1 cellular context compared by ENCODE assay signal in the genomic region with DNA sequence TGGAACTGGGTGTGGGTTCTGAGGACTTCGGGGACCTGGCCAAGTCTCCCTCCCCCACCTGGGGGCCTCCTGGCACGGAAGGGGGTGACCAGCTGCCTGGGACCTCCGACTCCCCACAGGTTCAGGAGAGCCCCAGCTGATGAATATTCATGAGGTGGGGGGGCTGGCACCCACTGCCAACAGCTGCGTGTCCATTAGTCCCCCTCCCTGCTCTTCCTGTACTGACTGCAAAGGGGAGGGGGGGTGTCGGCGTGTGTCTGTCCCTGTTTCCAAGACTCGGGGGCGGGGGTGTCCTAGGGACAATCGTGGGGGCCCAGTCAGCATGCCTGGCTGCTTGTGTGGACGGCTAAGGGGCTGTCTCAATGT.
TF ChIP-seq lines count a peak whose summit lies in the region.

No MANE protein-coding gene starts in this region.

TF ChIP-seq in GM23338, 12 proteins besides CTCF, POLR2A, EP300 and RAD21:
- TF ChIP-seq, protein P1, sequence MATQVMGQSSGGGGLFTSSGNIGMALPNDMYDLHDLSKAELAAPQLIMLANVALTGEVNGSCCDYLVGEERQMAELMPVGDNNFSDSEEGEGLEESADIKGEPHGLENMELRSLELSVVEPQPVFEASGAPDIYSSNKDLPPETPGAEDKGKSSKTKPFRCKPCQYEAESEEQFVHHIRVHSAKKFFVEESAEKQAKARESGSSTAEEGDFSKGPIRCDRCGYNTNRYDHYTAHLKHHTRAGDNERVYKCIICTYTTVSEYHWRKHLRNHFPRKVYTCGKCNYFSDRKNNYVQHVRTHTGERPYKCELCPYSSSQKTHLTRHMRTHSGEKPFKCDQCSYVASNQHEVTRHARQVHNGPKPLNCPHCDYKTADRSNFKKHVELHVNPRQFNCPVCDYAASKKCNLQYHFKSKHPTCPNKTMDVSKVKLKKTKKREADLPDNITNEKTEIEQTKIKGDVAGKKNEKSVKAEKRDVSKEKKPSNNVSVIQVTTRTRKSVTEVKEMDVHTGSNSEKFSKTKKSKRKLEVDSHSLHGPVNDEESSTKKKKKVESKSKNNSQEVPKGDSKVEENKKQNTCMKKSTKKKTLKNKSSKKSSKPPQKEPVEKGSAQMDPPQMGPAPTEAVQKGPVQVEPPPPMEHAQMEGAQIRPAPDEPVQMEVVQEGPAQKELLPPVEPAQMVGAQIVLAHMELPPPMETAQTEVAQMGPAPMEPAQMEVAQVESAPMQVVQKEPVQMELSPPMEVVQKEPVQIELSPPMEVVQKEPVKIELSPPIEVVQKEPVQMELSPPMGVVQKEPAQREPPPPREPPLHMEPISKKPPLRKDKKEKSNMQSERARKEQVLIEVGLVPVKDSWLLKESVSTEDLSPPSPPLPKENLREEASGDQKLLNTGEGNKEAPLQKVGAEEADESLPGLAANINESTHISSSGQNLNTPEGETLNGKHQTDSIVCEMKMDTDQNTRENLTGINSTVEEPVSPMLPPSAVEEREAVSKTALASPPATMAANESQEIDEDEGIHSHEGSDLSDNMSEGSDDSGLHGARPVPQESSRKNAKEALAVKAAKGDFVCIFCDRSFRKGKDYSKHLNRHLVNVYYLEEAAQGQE (IDR thresholded peaks at IDR 0.05; ENCODE audit: unreplicated experiment), result no peak
- TF ChIP-seq, protein P2, sequence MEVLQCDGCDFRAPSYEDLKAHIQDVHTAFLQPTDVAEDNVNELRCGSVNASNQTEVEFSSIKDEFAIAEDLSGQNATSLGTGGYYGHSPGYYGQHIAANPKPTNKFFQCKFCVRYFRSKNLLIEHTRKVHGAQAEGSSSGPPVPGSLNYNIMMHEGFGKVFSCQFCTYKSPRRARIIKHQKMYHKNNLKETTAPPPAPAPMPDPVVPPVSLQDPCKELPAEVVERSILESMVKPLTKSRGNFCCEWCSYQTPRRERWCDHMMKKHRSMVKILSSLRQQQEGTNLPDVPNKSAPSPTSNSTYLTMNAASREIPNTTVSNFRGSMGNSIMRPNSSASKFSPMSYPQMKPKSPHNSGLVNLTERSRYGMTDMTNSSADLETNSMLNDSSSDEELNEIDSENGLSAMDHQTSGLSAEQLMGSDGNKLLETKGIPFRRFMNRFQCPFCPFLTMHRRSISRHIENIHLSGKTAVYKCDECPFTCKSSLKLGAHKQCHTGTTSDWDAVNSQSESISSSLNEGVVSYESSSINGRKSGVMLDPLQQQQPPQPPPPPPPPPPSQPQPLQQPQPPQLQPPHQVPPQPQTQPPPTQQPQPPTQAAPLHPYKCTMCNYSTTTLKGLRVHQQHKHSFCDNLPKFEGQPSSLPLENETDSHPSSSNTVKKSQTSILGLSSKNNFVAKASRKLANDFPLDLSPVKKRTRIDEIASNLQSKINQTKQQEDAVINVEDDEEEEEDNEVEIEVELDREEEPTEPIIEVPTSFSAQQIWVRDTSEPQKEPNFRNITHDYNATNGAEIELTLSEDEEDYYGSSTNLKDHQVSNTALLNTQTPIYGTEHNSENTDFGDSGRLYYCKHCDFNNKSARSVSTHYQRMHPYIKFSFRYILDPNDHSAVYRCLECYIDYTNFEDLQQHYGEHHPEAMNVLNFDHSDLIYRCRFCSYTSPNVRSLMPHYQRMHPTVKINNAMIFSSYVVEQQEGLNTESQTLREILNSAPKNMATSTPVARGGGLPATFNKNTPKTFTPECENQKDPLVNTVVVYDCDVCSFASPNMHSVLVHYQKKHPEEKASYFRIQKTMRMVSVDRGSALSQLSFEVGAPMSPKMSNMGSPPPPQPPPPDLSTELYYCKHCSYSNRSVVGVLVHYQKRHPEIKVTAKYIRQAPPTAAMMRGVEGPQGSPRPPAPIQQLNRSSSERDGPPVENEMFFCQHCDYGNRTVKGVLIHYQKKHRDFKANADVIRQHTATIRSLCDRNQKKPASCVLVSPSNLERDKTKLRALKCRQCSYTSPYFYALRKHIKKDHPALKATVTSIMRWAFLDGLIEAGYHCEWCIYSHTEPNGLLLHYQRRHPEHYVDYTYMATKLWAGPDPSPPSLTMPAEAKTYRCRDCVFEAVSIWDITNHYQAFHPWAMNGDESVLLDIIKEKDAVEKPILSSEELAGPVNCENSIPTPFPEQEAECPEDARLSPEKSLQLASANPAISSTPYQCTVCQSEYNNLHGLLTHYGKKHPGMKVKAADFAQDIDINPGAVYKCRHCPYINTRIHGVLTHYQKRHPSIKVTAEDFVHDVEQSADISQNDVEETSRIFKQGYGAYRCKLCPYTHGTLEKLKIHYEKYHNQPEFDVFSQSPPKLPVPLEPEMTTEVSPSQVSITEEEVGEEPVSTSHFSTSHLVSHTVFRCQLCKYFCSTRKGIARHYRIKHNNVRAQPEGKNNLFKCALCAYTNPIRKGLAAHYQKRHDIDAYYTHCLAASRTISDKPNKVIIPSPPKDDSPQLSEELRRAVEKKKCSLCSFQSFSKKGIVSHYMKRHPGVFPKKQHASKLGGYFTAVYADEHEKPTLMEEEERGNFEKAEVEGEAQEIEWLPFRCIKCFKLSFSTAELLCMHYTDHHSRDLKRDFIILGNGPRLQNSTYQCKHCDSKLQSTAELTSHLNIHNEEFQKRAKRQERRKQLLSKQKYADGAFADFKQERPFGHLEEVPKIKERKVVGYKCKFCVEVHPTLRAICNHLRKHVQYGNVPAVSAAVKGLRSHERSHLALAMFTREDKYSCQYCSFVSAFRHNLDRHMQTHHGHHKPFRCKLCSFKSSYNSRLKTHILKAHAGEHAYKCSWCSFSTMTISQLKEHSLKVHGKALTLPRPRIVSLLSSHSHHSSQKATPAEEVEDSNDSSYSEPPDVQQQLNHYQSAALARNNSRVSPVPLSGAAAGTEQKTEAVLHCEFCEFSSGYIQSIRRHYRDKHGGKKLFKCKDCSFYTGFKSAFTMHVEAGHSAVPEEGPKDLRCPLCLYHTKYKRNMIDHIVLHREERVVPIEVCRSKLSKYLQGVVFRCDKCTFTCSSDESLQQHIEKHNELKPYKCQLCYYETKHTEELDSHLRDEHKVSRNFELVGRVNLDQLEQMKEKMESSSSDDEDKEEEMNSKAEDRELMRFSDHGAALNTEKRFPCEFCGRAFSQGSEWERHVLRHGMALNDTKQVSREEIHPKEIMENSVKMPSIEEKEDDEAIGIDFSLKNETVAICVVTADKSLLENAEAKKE (CRISPR knock-in tag; IDR thresholded peaks at IDR 0.05), result no peak
- TF ChIP-seq NANOG (IDR thresholded peaks at IDR 0.05; ENCODE audit: borderline replicate concordance) (no peak), STAT1 (IDR thresholded peaks at IDR 0.05; ENCODE audit: unreplicated experiment) (no peak), EZH2 (IDR thresholded peaks at IDR 0.05; ENCODE audit: low read depth, unreplicated experiment) (no peak), JUNB (IDR thresholded peaks at IDR 0.05; ENCODE audit: unreplicated experiment) (no peak), ZNF114 (CRISPR knock-in tag; IDR thresholded peaks at IDR 0.05) (no peak), ZNF331 (CRISPR knock-in tag; IDR thresholded peaks at IDR 0.05; ENCODE audit: low read depth) (no peak), EZH2phosphoT487 (IDR thresholded peaks at IDR 0.05; ENCODE audit: unreplicated experiment) (no peak), CREB1 (CRISPR knock-in tag; IDR thresholded peaks at IDR 0.05; ENCODE audit: low read depth) (no peak), POLR2AphosphoS5 (IDR thresholded peaks at IDR 0.05; ENCODE audit: low read depth) (no peak)
- TF ChIP-seq, protein P3, sequence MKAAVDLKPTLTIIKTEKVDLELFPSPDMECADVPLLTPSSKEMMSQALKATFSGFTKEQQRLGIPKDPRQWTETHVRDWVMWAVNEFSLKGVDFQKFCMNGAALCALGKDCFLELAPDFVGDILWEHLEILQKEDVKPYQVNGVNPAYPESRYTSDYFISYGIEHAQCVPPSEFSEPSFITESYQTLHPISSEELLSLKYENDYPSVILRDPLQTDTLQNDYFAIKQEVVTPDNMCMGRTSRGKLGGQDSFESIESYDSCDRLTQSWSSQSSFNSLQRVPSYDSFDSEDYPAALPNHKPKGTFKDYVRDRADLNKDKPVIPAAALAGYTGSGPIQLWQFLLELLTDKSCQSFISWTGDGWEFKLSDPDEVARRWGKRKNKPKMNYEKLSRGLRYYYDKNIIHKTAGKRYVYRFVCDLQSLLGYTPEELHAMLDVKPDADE (IDR thresholded peaks at IDR 0.05), result no peak
TF ChIP-seq in GM23338: peak in this region for 0.
